ENCODE assay signal across 8 cellular contexts in genomic region chr16:76535-77272, GRCh38. TPM values are rescaled to one million over a fixed set of nuclear protein-coding genes. Genes with fewer than 3 reads are reported as not detected.
A peak's percentile ranks its signal among the peaks of the same experiment; 100 is the strongest.
DNase-seq lines count a peak whose midpoint lies in the region; ATAC-seq and TF ChIP-seq lines count a peak whose summit lies in the region.

No MANE protein-coding gene starts in this region.

- H3K4me3 ChIP-seq in cardiac fibroblast (replicated peaks in 1 of 2; ENCODE audit: low read depth in 2 of 2, low read length in 2 of 2) (peak overlapping the region; percentile 33 to 77), liver (ENCODE audit: low read depth in 1 of 3, low read length in 3 of 3) (no peak overlapping the region), tibial artery (peak overlapping the region; percentile 72 to 81)

- no peak for TF ChIP-seq CTCF in cardiac fibroblast (IDR thresholded peaks at IDR 0.05; ENCODE audit: low read depth, low read length)
- TF ChIP-seq CTCF in liver (IDR thresholded peaks at IDR 0.05; ENCODE audit: low read depth, low read length, missing input control): no peak
- no peak for TF ChIP-seq CTCF in tibial artery (IDR thresholded peaks at IDR 0.05)

- 51% methylated on average over 13 of the region's 13 CpGs for WGBS in liver

- DNase-seq in NCI-H82 (lab: John Stamatoyannopoulos, UW): peak; percentile 50
- no peak for DNase-seq in NCI-H82 treated with DMSO at 0.1 percent for 48 hours (lab: John Stamatoyannopoulos, UW; ENCODE audit: unreplicated experiment)
- DNase-seq in NCI-H2196 treated with DMSO at 0.1 percent for 48 hours (lab: John Stamatoyannopoulos, UW; ENCODE audit: unreplicated experiment): peak; percentile 41
- peak; percentile 82 to 91 for DNase-seq in cardiac fibroblast (ENCODE audit: low read depth in 2 of 2)
- DNase-seq in tibial artery: peak; percentile 88 to 95

- H3K27me3 ChIP-seq in liver (ENCODE audit: control insufficient read depth in 4 of 4, insufficient read depth in 4 of 4, low read length in 3 of 4): no peaks in the 10 kb centered on the region
- H3K27me3 ChIP-seq in tibial artery: no peaks in the 10 kb centered on the region

- intact Hi-C loops in tibial artery (cut with DNase I; ENCODE audit: low total_unique reads): no loop called here

- H3K27ac ChIP-seq in liver (ENCODE audit: low read depth in 1 of 2, low read length in 2 of 2): peak overlapping the region; percentile 65 to 75
- peak overlapping the region; percentile 98 to 100 for H3K27ac ChIP-seq in tibial artery

- TF ChIP-seq RAD21 in liver (IDR thresholded peaks at IDR 0.05): no peak

- no peaks in the 10 kb centered on the region for H3K9me3 ChIP-seq in liver (ENCODE audit: control insufficient read depth in 4 of 4, low read length in 3 of 4)
- no peaks in the 10 kb centered on the region for H3K9me3 ChIP-seq in tibial artery

- ATAC-seq in GM18873 (IDR thresholded peaks at IDR 0.05; ENCODE audit: low FRiP score, unreplicated experiment): no peak
- no peak for ATAC-seq in GM18517 (IDR thresholded peaks at IDR 0.05; ENCODE audit: unreplicated experiment)

- H3K4me1 ChIP-seq in liver (ENCODE audit: control insufficient read depth in 4 of 4, insufficient read depth in 4 of 4, low read length in 3 of 4): peaks cover 8 to 27% (median 22%) of the 10 kb centered on the region in 4 donors
- peaks cover 13 to 75% (median 67%) of the 10 kb centered on the region in 4 donors for H3K4me1 ChIP-seq in tibial artery

- peak overlapping the region in 1 of 2 donors; percentile 14 for H3K9ac ChIP-seq in liver (ENCODE audit: low read depth in 1 of 2, low read length in 2 of 2)

- H3K36me3 ChIP-seq in liver (ENCODE audit: control insufficient read depth in 4 of 4, insufficient read depth in 3 of 4, low read depth in 1 of 4, low read length in 3 of 4): peaks cover 0 to 7% (median 0%) of the 10 kb centered on the region in 4 donors
- peaks cover 11 to 20% (median 14%) of the 10 kb centered on the region in 3 donors for H3K36me3 ChIP-seq in tibial artery

TF ChIP-seq in liver, 16 proteins besides CTCF, POLR2A, EP300 and RAD21:
- TF ChIP-seq, protein P1, sequence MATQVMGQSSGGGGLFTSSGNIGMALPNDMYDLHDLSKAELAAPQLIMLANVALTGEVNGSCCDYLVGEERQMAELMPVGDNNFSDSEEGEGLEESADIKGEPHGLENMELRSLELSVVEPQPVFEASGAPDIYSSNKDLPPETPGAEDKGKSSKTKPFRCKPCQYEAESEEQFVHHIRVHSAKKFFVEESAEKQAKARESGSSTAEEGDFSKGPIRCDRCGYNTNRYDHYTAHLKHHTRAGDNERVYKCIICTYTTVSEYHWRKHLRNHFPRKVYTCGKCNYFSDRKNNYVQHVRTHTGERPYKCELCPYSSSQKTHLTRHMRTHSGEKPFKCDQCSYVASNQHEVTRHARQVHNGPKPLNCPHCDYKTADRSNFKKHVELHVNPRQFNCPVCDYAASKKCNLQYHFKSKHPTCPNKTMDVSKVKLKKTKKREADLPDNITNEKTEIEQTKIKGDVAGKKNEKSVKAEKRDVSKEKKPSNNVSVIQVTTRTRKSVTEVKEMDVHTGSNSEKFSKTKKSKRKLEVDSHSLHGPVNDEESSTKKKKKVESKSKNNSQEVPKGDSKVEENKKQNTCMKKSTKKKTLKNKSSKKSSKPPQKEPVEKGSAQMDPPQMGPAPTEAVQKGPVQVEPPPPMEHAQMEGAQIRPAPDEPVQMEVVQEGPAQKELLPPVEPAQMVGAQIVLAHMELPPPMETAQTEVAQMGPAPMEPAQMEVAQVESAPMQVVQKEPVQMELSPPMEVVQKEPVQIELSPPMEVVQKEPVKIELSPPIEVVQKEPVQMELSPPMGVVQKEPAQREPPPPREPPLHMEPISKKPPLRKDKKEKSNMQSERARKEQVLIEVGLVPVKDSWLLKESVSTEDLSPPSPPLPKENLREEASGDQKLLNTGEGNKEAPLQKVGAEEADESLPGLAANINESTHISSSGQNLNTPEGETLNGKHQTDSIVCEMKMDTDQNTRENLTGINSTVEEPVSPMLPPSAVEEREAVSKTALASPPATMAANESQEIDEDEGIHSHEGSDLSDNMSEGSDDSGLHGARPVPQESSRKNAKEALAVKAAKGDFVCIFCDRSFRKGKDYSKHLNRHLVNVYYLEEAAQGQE (IDR thresholded peaks at IDR 0.05): no peak
- TF ChIP-seq SP1 (IDR thresholded peaks at IDR 0.05) (no peak), YY1 (IDR thresholded peaks at IDR 0.05) (no peak), EGR1 (IDR thresholded peaks at IDR 0.05; ENCODE audit: low read depth in 2 of 2) (no peak), HNF4G (IDR thresholded peaks at IDR 0.05) (no peak), GABPA (IDR thresholded peaks at IDR 0.05 in 1 of 2, conservative IDR thresholded peaks at IDR 0.05 in 1 of 2) (no peak), FOXA2 (IDR thresholded peaks at IDR 0.05) (no peak), TAF1 (conservative IDR thresholded peaks at IDR 0.05) (no peak), ZBTB33 (IDR thresholded peaks at IDR 0.05) (no peak), HNF4A (conservative IDR thresholded peaks at IDR 0.05) (no peak), RXRA (IDR thresholded peaks at IDR 0.05) (no peak), FOXA1 (IDR thresholded peaks at IDR 0.05) (no peak), JUND (IDR thresholded peaks at IDR 0.05) (no peak), NR2F2 (IDR thresholded peaks at IDR 0.05) (no peak)
- TF ChIP-seq, protein P2, sequence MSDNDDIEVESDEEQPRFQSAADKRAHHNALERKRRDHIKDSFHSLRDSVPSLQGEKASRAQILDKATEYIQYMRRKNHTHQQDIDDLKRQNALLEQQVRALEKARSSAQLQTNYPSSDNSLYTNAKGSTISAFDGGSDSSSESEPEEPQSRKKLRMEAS (IDR thresholded peaks at IDR 0.05): no peak

RNA-seq across cellular contexts. Expression of gene MPG, which starts 1.3 kb away (rescaled TPM):
- total RNA-seq in liver: 10 to 100 TPM; 25.4 to 84.1 TPM
- 10 to 100 TPM; 33.8 to 41.3 TPM for polyA plus RNA-seq in liver

RNA-seq across cellular contexts. Expression of gene RHBDF1, which starts 4.3 kb away (rescaled TPM):
- total RNA-seq in liver: 1 to 10 TPM; 2.1 to 6.2 TPM
- polyA plus RNA-seq in liver: 1 to 10 TPM; 1.8 to 4.9 TPM

RNA-seq across cellular contexts. Expression of gene SNRNP25, which starts 23.1 kb away (rescaled TPM):
- 10 to 100 TPM; 15.1 to 17.3 TPM for total RNA-seq in liver
- polyA plus RNA-seq in liver: 10 to 100 TPM; 18.1 to 22.2 TPM

RNA-seq across cellular contexts. Expression of gene POLR3K, which starts 23.3 kb away (rescaled TPM):
- 1 to 10 TPM; 2.8 to 8.3 TPM for total RNA-seq in liver
- polyA plus RNA-seq in liver: 1 to 10 TPM; 6.5 to 9.8 TPM

Comparison
In these comparisons a context has a peak if more than half of its experiments do, and no peak if none do; other contexts are left out.
1. H3K4me3 ChIP-seq: peak in cardiac fibroblast (2 of 2) and tibial artery (2 of 2); none in liver (0 of 3).